6 cellular contexts compared by ENCODE assay signal in genomic region chr11:64875369-64876225, GRCh38. TPM values are rescaled to one million over a fixed set of nuclear protein-coding genes. Genes with fewer than 3 reads are reported as not detected.
A peak's percentile ranks its signal among the peaks of the same experiment; 100 is the strongest.
DNase-seq lines count a peak whose midpoint lies in the region; ATAC-seq, FAIRE-seq and TF ChIP-seq lines count a peak whose summit lies in the region.

No MANE protein-coding gene starts in this region.

- H3K27me3 ChIP-seq in colonic mucosa: no peaks in the 10 kb centered on the region
- no peaks in the 10 kb centered on the region for H3K27me3 ChIP-seq in small intestine (ENCODE audit: control insufficient read depth in 2 of 2, insufficient read depth in 2 of 2, low read length in 2 of 2)

- H3K4me3 ChIP-seq in NB4 (ENCODE audit: low read depth, low read length): peak overlapping the region; percentile 68
- H3K4me3 ChIP-seq in colonic mucosa: peak overlapping the region; percentile 94
- peak overlapping the region in 1 of 2 donors; percentile 97 for H3K4me3 ChIP-seq in small intestine (ENCODE audit: low read depth in 1 of 2, low read length in 2 of 2)

- H3K4me1 ChIP-seq in colonic mucosa: peaks cover 47% of the 10 kb centered on the region
- peaks cover 17 to 18% of the 10 kb centered on the region in 2 donors for H3K4me1 ChIP-seq in small intestine (ENCODE audit: control insufficient read depth in 2 of 2, insufficient read depth in 1 of 2, low read depth in 1 of 2, low read length in 1 of 2)

- ATAC-seq in GM18868 (IDR thresholded peaks at IDR 0.05; ENCODE audit: unreplicated experiment): no peak

- H3K9me3 ChIP-seq in colonic mucosa (no peaks in the 10 kb centered on the region), small intestine (ENCODE audit: control insufficient read depth, low read depth) (no peaks in the 10 kb centered on the region)

- H3K9ac ChIP-seq in colonic mucosa (ENCODE audit: low read depth in 2 of 2, low read length in 2 of 2): peak overlapping the region; percentile 40 to 92

- intact Hi-C loops in colonic mucosa (cut with DNase I): no loop called here

- TF ChIP-seq CTCF in NB4 (IDR thresholded peaks at IDR 0.05; ENCODE audit: low read depth, low read length) (no peak), colonic mucosa (IDR thresholded peaks at IDR 0.05) (no peak)

- no peak for TF ChIP-seq POLR2A in NB4 (IDR thresholded peaks at IDR 0.05; ENCODE audit: extremely low read depth, insufficient read length)

- H3K27ac ChIP-seq in colonic mucosa: peak overlapping the region; percentile 4
- H3K27ac ChIP-seq in small intestine (ENCODE audit: low read depth in 1 of 2, low read length in 1 of 2): peak overlapping the region; percentile 90 to 93

- no peaks in the 10 kb centered on the region for H3K36me3 ChIP-seq in colonic mucosa
- H3K36me3 ChIP-seq in small intestine (ENCODE audit: control insufficient read depth in 2 of 2, insufficient read depth in 2 of 2, low read length in 2 of 2): peaks cover 0 to 2% of the 10 kb centered on the region in 2 donors

- no peak for FAIRE-seq in small intestine (lab: Jason Lieb, UNC)

- peak; percentile 95 for DNase-seq in NB4 (ENCODE audit: low read depth)
- DNase-seq in colonic mucosa: no peak
- no peak for DNase-seq in small intestine
- no peak for DNase-seq in inferior parietal cortex (ENCODE audit: extremely low spot score)
- no peak for DNase-seq in 8988T

- WGBS in small intestine, 3 donors: 57 to 72% (median 63%) methylated on average over 17 of the region's 17 CpGs

RNA-seq across cellular contexts. Expression of gene EHD1, which starts 2.8 kb away (rescaled TPM):
- 10 to 100 TPM; 66.5 to 72.3 TPM for total RNA-seq in colonic mucosa
- polyA plus RNA-seq in small intestine: 10 to 100 TPM; 31.3 to 35.9 (median 33.1) TPM

RNA-seq across cellular contexts. Expression of gene CDC42BPG, which starts 31.1 kb away (rescaled TPM):
- 10 to 100 TPM; 29.3 to 41.6 TPM for total RNA-seq in colonic mucosa
- 10 to 100 TPM; 12.1 to 36.5 (median 27.0) TPM for polyA plus RNA-seq in small intestine

RNA-seq across cellular contexts. Expression of gene ATG2A, which starts 41.4 kb away (rescaled TPM):
- 10 to 100 TPM; 30.6 to 32.8 TPM for total RNA-seq in colonic mucosa
- 10 to 100 TPM; 18.0 to 35.7 (median 28.2) TPM for polyA plus RNA-seq in small intestine

RNA-seq across cellular contexts. Expression of gene PPP2R5B, which starts 48.9 kb away (rescaled TPM):
- total RNA-seq in colonic mucosa: 10 to 100 TPM; 18.6 to 36.1 TPM
- polyA plus RNA-seq in small intestine: 10 to 100 TPM; 13.2 to 15.9 (median 14.0) TPM
